In the genomic region with DNA sequence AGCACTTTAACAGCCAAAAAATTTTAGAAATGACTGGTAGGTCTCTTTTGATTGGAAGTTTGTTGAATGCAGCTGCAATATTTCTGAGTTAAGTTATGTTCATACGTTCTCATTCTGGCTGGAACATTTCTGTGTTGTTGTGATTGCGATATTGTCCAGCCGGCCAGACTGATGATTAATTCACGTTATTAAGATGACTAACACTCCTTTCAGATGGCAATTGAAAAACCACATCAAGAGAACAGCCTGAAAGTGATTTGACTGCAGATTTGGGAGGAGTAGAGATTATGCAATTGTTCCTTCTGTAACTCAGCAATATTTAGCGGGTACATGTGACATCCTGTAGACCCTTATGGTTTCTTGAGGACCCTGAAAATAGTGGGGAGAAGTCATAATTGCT, we compare ENCODE assay signal across 10 cellular contexts.
DNase-seq lines count a peak whose midpoint lies in the region; ATAC-seq and TF ChIP-seq lines count a peak whose summit lies in the region.
"Had no signal": no experiment of that assay in that cellular context is flagged by ENCODE, and none has a peak within 500 bp of the region (broad histone marks: within the 10 kb centered on the region; RNA-seq: fewer than 3 reads in every experiment).

No MANE protein-coding gene starts in this region.

- TF ChIP-seq CTCF in HFF-Myc (IDR thresholded peaks at IDR 0.05; ENCODE audit: low read depth, low read length, missing control alignments) (no peak), foreskin keratinocyte (conservative IDR thresholded peaks at IDR 0.05) (no peak)

- ATAC-seq in foreskin keratinocyte = peak; percentile 68

- H3K79me2 ChIP-seq in Karpas-422 (ENCODE audit: low read length) = no peaks in the 10 kb centered on the region

- H3K27me3 ChIP-seq in foreskin keratinocyte (no peaks in the 10 kb centered on the region), Karpas-422 (ENCODE audit: low read length) (no peaks in the 10 kb centered on the region)

- H3K9me3 ChIP-seq in Karpas-422 (ENCODE audit: low read length) = no peaks in the 10 kb centered on the region; the same call in 1 of the 2 replicates

- no peak overlapping the region for H3K9ac ChIP-seq in Karpas-422 (ENCODE audit: low read length)

- H3K4me1 ChIP-seq in foreskin keratinocyte (no peaks in the 10 kb centered on the region), Karpas-422 (ENCODE audit: low read length) (no peaks in the 10 kb centered on the region)

- no peaks in the 10 kb centered on the region for H4K20me1 ChIP-seq in Karpas-422 (ENCODE audit: insufficient read depth, low read depth, low read length)

- no peak overlapping the region for H2AFZ ChIP-seq in Karpas-422 (ENCODE audit: low read length)

- no peaks in the 10 kb centered on the region for H3K36me3 ChIP-seq in Karpas-422 (ENCODE audit: insufficient read depth, low read length)

- no peaks in the 10 kb centered on the region for H3K9me2 ChIP-seq in Karpas-422 (replicated peaks; ENCODE audit: insufficient read depth, low read length)

- H3K4me2 ChIP-seq in Karpas-422 (ENCODE audit: low read depth, low read length, poor library complexity, severe bottlenecking) = no peak overlapping the region

- H3K4me3 ChIP-seq in HFF-Myc (replicated peaks; ENCODE audit: low read depth, low read length) = no peak overlapping the region
- H3K4me3 ChIP-seq in Karpas-422 (ENCODE audit: low read length) = no peak overlapping the region

- DNase-seq in AG08395 (ENCODE audit: low spot score) (peak; percentile 19), HFF-Myc (ENCODE audit: extremely low read depth, low read depth) (peak; percentile 32), SW480 (ENCODE audit: low spot score) (peak; percentile 81), foreskin keratinocyte (peak; percentile 64 to 78), NCI-H2029 treated with DMSO at 0.1 percent for 48 hours (lab: John Stamatoyannopoulos, UW) (no peak), NCI-H524 (lab: John Stamatoyannopoulos, UW) (no peak), NCI-H1694 treated with DMSO at 0.1 percent for 48 hours (lab: John Stamatoyannopoulos, UW) (no peak), Karpas-422 (no peak)
- DNase-seq: MM.1S; stimulated activated naive CD4-positive, alpha-beta T cell treated with Interleukin-2 at 50 U/mL for 16 hours had no signal

- H3K27ac ChIP-seq in foreskin keratinocyte = no peak overlapping the region
- no peak overlapping the region for H3K27ac ChIP-seq in Karpas-422 (ENCODE audit: low read length)

Comparison
In these comparisons a context has a peak if more than half of its experiments do, and no peak if none do; other contexts are left out.
1. DNase-seq: peak in AG08395 (single experiment), HFF-Myc (single experiment), SW480 (single experiment) and foreskin keratinocyte (2 of 2); none in NCI-H2029 treated with DMSO at 0.1 percent for 48 hours (single experiment), NCI-H524 (0 of 2), NCI-H1694 treated with DMSO at 0.1 percent for 48 hours (single experiment) and Karpas-422 (single experiment).